In the genomic region with DNA sequence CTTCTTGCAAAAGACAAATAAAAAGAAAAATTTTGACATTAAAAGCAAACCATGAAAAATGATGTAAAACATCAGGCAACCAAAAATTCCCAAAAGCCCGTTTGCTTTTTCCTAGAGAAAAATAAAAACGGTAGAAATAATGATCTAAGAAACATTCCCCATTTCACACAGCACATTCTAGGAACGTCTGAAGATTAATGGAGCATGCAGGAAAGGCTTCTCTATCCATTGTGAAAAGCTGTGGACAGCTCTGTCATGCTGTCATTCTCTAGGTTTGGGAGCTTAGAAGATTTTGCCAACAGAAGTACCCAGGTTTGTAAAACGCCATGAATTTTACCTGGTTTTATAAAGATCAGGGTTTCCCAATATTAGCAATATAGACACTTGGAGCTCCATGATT, we compare ENCODE assay signal across 1 cellular context.
TF ChIP-seq lines count a peak whose summit lies in the region.

No MANE protein-coding gene starts in this region.

TF ChIP-seq in A549, 52 proteins besides CTCF, POLR2A, EP300 and RAD21:
- TF ChIP-seq ZFP36 (IDR thresholded peaks at IDR 0.05; ENCODE audit: borderline replicate concordance, partially characterized antibody) (no peak), RCOR1 (IDR thresholded peaks at IDR 0.05; ENCODE audit: low read depth, low read length) (no peak), EHMT2 (IDR thresholded peaks at IDR 0.05; ENCODE audit: low read depth) (no peak), MAZ (IDR thresholded peaks at IDR 0.05; ENCODE audit: borderline replicate concordance, low read depth, low read length) (no peak), HEYL (CRISPR knock-in tag; IDR thresholded peaks at IDR 0.05) (no peak), ESRRA (IDR thresholded peaks at IDR 0.05; ENCODE audit: borderline replicate concordance, low read length) (no peak), HDAC2 (IDR thresholded peaks at IDR 0.05) (no peak), PHF8 (IDR thresholded peaks at IDR 0.05; ENCODE audit: borderline replicate concordance, low read depth) (no peak), GATA3 (IDR thresholded peaks at IDR 0.05; ENCODE audit: borderline replicate concordance) (no peak)
- TF ChIP-seq, protein P1, sequence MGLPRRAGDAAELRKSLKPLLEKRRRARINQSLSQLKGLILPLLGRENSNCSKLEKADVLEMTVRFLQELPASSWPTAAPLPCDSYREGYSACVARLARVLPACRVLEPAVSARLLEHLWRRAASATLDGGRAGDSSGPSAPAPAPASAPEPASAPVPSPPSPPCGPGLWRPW (IDR thresholded peaks at IDR 0.05) = no peak
- TF ChIP-seq, protein P2, sequence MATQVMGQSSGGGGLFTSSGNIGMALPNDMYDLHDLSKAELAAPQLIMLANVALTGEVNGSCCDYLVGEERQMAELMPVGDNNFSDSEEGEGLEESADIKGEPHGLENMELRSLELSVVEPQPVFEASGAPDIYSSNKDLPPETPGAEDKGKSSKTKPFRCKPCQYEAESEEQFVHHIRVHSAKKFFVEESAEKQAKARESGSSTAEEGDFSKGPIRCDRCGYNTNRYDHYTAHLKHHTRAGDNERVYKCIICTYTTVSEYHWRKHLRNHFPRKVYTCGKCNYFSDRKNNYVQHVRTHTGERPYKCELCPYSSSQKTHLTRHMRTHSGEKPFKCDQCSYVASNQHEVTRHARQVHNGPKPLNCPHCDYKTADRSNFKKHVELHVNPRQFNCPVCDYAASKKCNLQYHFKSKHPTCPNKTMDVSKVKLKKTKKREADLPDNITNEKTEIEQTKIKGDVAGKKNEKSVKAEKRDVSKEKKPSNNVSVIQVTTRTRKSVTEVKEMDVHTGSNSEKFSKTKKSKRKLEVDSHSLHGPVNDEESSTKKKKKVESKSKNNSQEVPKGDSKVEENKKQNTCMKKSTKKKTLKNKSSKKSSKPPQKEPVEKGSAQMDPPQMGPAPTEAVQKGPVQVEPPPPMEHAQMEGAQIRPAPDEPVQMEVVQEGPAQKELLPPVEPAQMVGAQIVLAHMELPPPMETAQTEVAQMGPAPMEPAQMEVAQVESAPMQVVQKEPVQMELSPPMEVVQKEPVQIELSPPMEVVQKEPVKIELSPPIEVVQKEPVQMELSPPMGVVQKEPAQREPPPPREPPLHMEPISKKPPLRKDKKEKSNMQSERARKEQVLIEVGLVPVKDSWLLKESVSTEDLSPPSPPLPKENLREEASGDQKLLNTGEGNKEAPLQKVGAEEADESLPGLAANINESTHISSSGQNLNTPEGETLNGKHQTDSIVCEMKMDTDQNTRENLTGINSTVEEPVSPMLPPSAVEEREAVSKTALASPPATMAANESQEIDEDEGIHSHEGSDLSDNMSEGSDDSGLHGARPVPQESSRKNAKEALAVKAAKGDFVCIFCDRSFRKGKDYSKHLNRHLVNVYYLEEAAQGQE (IDR thresholded peaks at IDR 0.05) = no peak
